ENCODE assay signal across 27 cellular contexts in genomic region chr19:16799740-16800139, GRCh38.
"Had no signal": no experiment of that assay in that cellular context is flagged by ENCODE, and none has a peak within 500 bp of the region (broad histone marks: within the 10 kb centered on the region; RNA-seq: fewer than 3 reads in every experiment).

No MANE protein-coding gene starts in this region.

- H3K36me3 ChIP-seq: stomach, suprapubic skin, thoracic aorta, thyroid gland, tibial artery, tibial nerve, transverse colon, upper lobe of left lung, upper lobe of right lung, uterus, vagina had no signal

- H3K9me3 ChIP-seq: suprapubic skin, testis, thoracic aorta, thyroid gland, tibial artery, transverse colon, upper lobe of right lung, uterus, vagina had no signal

- H3K4me3 ChIP-seq: stomach, suprapubic skin, testis, thoracic aorta, thyroid gland, tibial artery, tibial nerve, transverse colon, upper lobe of left lung, upper lobe of right lung, uterus, vagina had no signal

- DNase-seq: stimulated activated CD4-positive, alpha-beta T cell treated with anti-CD3 and anti-CD28 coated beads, Interleukin-2, amount 100 ng/mL, for 48 hours; stimulated activated CD4-positive, alpha-beta T cell treated with anti-CD3 and anti-CD28 coated beads, Interleukin-4, amount 100 ng/mL, for 1 hour; stimulated activated CD4-positive, alpha-beta T cell treated with anti-CD3 and anti-CD28 coated beads, Interleukin-4, amount 100 ng/mL, for 24 hours; stimulated activated CD4-positive, alpha-beta T cell treated with anti-CD3 and anti-CD28 coated beads, Interleukin-4, amount 100 ng/mL, for 4 hours; stimulated activated CD8-positive, alpha-beta memory T cell treated with anti-CD3 and anti-CD28 coated beads, Interleukin-4, amount 100 ng/mL, for 48 hours; stimulated activated naive B cell treated with anti-CD40 and anti-IgM and Interleukin-4, amounts not matched to agents 10 μg/mL and 1 μg/mL and 100 μg/mL, for 72 hours; stimulated activated naive CD4-positive, alpha-beta T cell; stimulated activated naive CD4-positive, alpha-beta T cell treated with Interleukin-2 at 50 U/mL for 16 hours; stimulated activated naive CD8-positive, alpha-beta T cell treated with anti-CD3 and anti-CD28 coated beads, Interleukin-15, amount 100 ng/mL, for 72 hours; stimulated activated naive CD8-positive, alpha-beta T cell treated with anti-CD3 and anti-CD28 coated beads, Interleukin-15, Interleukin-2, amounts not matched to agents 100 U/mL and 50 U/mL, for 24 hours; stomach; substantia nigra; testis; thyroid gland; tibial artery; transverse colon; trophoblast cell; upper lobe of right lung; uterus had no signal

- FAIRE-seq: urothelium cell line had no signal

- ATAC-seq: stimulated activated effector memory CD8-positive, alpha-beta T cell treated with anti-CD3 and anti-CD28 coated beads, Interleukin-12 subunit alpha, Interleukin-12 subunit beta, amount 100 ng/mL, for 72 hours; stimulated activated memory B cell treated with anti-CD40 and anti-IgM and Interleukin-4, amounts not matched to agents 10 μg/mL and 1 μg/mL and 100 μg/mL, for 72 hours; stimulated activated naive B cell treated with anti-CD40 and anti-IgM and Interleukin-4, amounts not matched to agents 10 μg/mL and 1 μg/mL and 100 μg/mL, for 72 hours; stimulated activated naive CD8-positive, alpha-beta T cell treated with anti-CD3 and anti-CD28 coated beads, Interleukin-15, amount 100 ng/mL, for 72 hours; stimulated activated naive CD8-positive, alpha-beta T cell treated with anti-CD3 and anti-CD28 coated beads, Interleukin-15, Interleukin-2, amounts not matched to agents 100 U/mL and 50 U/mL, for 24 hours; upper lobe of right lung had no signal

- H3K4me1 ChIP-seq: stomach, suprapubic skin, testis, thyroid gland, tibial artery, tibial nerve, transverse colon, upper lobe of left lung, upper lobe of right lung, uterus, vagina had no signal

- H3K27ac ChIP-seq: stomach, suprapubic skin, testis, thoracic aorta, thyroid gland, tibial artery, tibial nerve, transverse colon, upper lobe of left lung, upper lobe of right lung, uterus, vagina had no signal

- H3K27me3 ChIP-seq: stomach, suprapubic skin, testis, thyroid gland, tibial artery, tibial nerve, transverse colon, upper lobe of left lung, upper lobe of right lung, uterus, vagina had no signal
